In genomic region chr9:123927625-123928308, GRCh38 we compare ENCODE assay signal across 8 cellular contexts. TPM values are rescaled to one million over a fixed set of nuclear protein-coding genes. Genes with fewer than 3 reads are reported as not detected.
A peak's percentile ranks its signal among the peaks of the same experiment; 100 is the strongest.
DNase-seq lines count a peak whose midpoint lies in the region; ATAC-seq, FAIRE-seq and TF ChIP-seq lines count a peak whose summit lies in the region.

No MANE protein-coding gene starts in this region.

- no peak overlapping the region for H2BK120ac ChIP-seq in H1 (replicated peaks; ENCODE audit: low read depth, low read length)

- no peak overlapping the region for H3K14ac ChIP-seq in H1 (ENCODE audit: insufficient read length)

- no peak overlapping the region for H2AK5ac ChIP-seq in H1 (ENCODE audit: low read depth, low read length)

- 0 out of 2 replicates have a peak overlapping the region, but pooled peaks have one; percentile 5 for H3K18ac ChIP-seq in H1 (ENCODE audit: extremely low read depth, low read length)

- peaks cover 4% of the 10 kb centered on the region for H3K79me1 ChIP-seq in H1 (ENCODE audit: low read depth, low read length)

- CTCF ChIA-PET in H1 (lab: Charles Lee; ENCODE audit: partially characterized antibody): interaction anchor here (1.5 kb wide), 1 partner anchor 68 kb away, joined by 4 read pairs; no protein-coding TSS in a partner anchor

- peak overlapping the region in 1 of 4 experiments; percentile 91; a peak in 2 of 8 replicates for H3K4me3 ChIP-seq in H1 (ENCODE audit: extremely low read depth in 1 of 4, insufficient read depth in 2 of 4, low read depth in 3 of 4, low read length in 4 of 4)

- no peak for TF ChIP-seq POLR2A in H1 (IDR thresholded peaks at IDR 0.05; ENCODE audit: control extremely low read depth in 1 of 2, low read depth in 2 of 2, low read length in 2 of 2)

- no peak for TF ChIP-seq EP300 in H1 (IDR thresholded peaks at IDR 0.05; ENCODE audit: borderline replicate concordance in 1 of 2, low read depth in 2 of 2, low read length in 2 of 2)

- H2BK20ac ChIP-seq in H1 (ENCODE audit: low read length): no peak overlapping the region

- H2BK5ac ChIP-seq in H1 (ENCODE audit: low read depth, low read length): no peak overlapping the region

- no peak overlapping the region for H3K27ac ChIP-seq in H1 (ENCODE audit: low read depth, low read length)

- H4K5ac ChIP-seq in H1 (ENCODE audit: insufficient read length, low read depth, low read length): no peak overlapping the region

- peaks cover 16 to 29% (median 27%) of the 10 kb centered on the region in 4 experiments for H3K4me1 ChIP-seq in H1 (replicated peaks in 1 of 4; ENCODE audit: control insufficient read depth in 3 of 4, insufficient read depth in 4 of 4, low read length in 3 of 4)

- peak; percentile 84 for FAIRE-seq in GM18507 (lab: Jason Lieb, UNC)
- no peak for FAIRE-seq in H1 (lab: Jason Lieb, UNC)

- 93 to 100% methylated on average over 1 to 3 of the region's 3 CpGs for WGBS in H1 (ENCODE audit: extremely low coverage in 1 of 2, insufficient coverage in 1 of 2, insufficient read length in 1 of 2, insufficient replicate concordance in 2 of 2, low coverage in 1 of 2, low lambda C conversion rate in 2 of 2, missing lambda C conversion rate in 1 of 2), 2 experiments

- H4K20me1 ChIP-seq in H1 (replicated peaks in 1 of 2; ENCODE audit: control insufficient read depth in 1 of 2, insufficient read depth in 2 of 2, low read length in 2 of 2): peaks cover 5 to 6% of the 10 kb centered on the region in 2 experiments

- H3K56ac ChIP-seq in H1 (replicated peaks; ENCODE audit: insufficient read length, low read depth, low read length): no peak overlapping the region

- H3K4ac ChIP-seq in H1 (replicated peaks; ENCODE audit: insufficient read length, low read depth, low read length): no peak overlapping the region

- no peak overlapping the region for H4K91ac ChIP-seq in H1 (replicated peaks; ENCODE audit: insufficient read length, low read length)

- no peak for TF ChIP-seq CTCF in H1 (IDR thresholded peaks at IDR 0.05; ENCODE audit: control extremely low read depth in 1 of 3, insufficient read depth in 1 of 3, low read depth in 1 of 3, low read length in 3 of 3)

- no peak overlapping the region for H3K9ac ChIP-seq in H1 (replicated peaks in 1 of 4; ENCODE audit: extremely low read depth in 1 of 4, low read depth in 3 of 4, low read length in 3 of 4)

- peaks cover 5 to 56% of the 10 kb centered on the region in 2 experiments; a peak in 2 of 4 replicates for H3K79me2 ChIP-seq in H1 (ENCODE audit: control insufficient read depth in 1 of 2, insufficient read depth in 2 of 2, low read length in 2 of 2)

- H2AFZ ChIP-seq in H1 (ENCODE audit: low read length): no peak overlapping the region

- DNase-seq in GM18507 (ENCODE audit: extremely low spot score, insufficient read length, low read depth) (no peak), NCI-H69 (lab: John Stamatoyannopoulos, UW) (peak; percentile 22), H1 (ENCODE audit: low read depth in 1 of 2, low spot score in 2 of 2) (no peak), renal cortical epithelial cell (ENCODE audit: low read depth) (peak; percentile 13), NCI-H2196 treated with DMSO at 0.1 percent for 48 hours (lab: John Stamatoyannopoulos, UW; ENCODE audit: unreplicated experiment) (no peak)

- H3K23me2 ChIP-seq in H1 (ENCODE audit: low read depth, low read length): peaks cover 8% of the 10 kb centered on the region; the same call in 1 of the 2 replicates

- H3K9me3 ChIP-seq in H1 (ENCODE audit: insufficient read depth in 2 of 2, low read depth in 1 of 2, low read length in 1 of 2): 0 out of 4 replicates have a peak, but pooled peaks cover 0 to 4% of the 10 kb centered on the region in 2 experiments

- ATAC-seq in GM19397 (IDR thresholded peaks at IDR 0.05; ENCODE audit: unreplicated experiment): no peak
- ATAC-seq in GM18511 (IDR thresholded peaks at IDR 0.05; ENCODE audit: unreplicated experiment): no peak
- ATAC-seq in GM19351 (IDR thresholded peaks at IDR 0.05; ENCODE audit: unreplicated experiment): no peak

- H2BK12ac ChIP-seq in H1 (ENCODE audit: low read depth, low read length): no peak overlapping the region

- peak overlapping the region; percentile 76 to 96; a peak in 3 of 4 replicates for H3K4me2 ChIP-seq in H1 (ENCODE audit: insufficient read depth in 1 of 2, low read depth in 2 of 2, low read length in 2 of 2)

- H3K27me3 ChIP-seq in H1 (replicated peaks in 1 of 4; ENCODE audit: control insufficient read depth in 3 of 4, extremely low read depth in 1 of 4, insufficient read depth in 3 of 4, low read length in 3 of 4): no peaks in the 10 kb centered on the region

- H4K8ac ChIP-seq in H1 (ENCODE audit: extremely low read depth, insufficient read depth, low read length): no peak overlapping the region

- no peak overlapping the region for H3K23ac ChIP-seq in H1 (ENCODE audit: insufficient read length)

- no peak for TF ChIP-seq RAD21 in H1 (IDR thresholded peaks at IDR 0.05 in 1 of 2, conservative IDR thresholded peaks at IDR 0.05 in 1 of 2; ENCODE audit: low read depth in 2 of 2, low read length in 2 of 2)

- POLR2A ChIA-PET in H1 (lab: Charles Lee; ENCODE audit: partially characterized antibody): interaction anchor here (1.0 to 1.7 kb wide), 3 partner anchors 10 to 76 kb away, joined by 3 to 6 read pairs (median 5); no protein-coding TSS in a partner anchor

- H3K36me3 ChIP-seq in H1 (ENCODE audit: control insufficient read depth in 2 of 4, insufficient read depth in 4 of 4, low read length in 3 of 4): no peaks in the 10 kb centered on the region; a peak in 1 of 8 replicates

- H2BK15ac ChIP-seq in H1 (ENCODE audit: low read length): 0 out of 2 replicates have a peak overlapping the region, but pooled peaks have one; percentile 6

TF ChIP-seq in H1, 55 proteins besides CTCF, POLR2A, EP300 and RAD21:
- TF ChIP-seq SIN3A (conservative IDR thresholded peaks at IDR 0.05 in 1 of 2, IDR thresholded peaks at IDR 0.05 in 1 of 2; ENCODE audit: low read depth in 1 of 2, low read length in 2 of 2) (0 out of 4 replicates have a peak, but pooled peaks of 1 of the 2 experiments have one; percentile 64), CEBPB (IDR thresholded peaks at IDR 0.05; ENCODE audit: low read depth, low read length) (no peak; the same call in 1 of the 2 replicates)

RNA-seq across cellular contexts. Expression of gene DENND1A, which starts 2.2 kb away (rescaled TPM):
- 26.2 and 26.4 TPM in 2 replicates for total RNA-seq in H1 (2021; fragmentation: NEBNext Ultra II Directional; extraction: Animal tissue kit (Norgen Biotek cat#: 25700))
- 24.1 and 33.9 TPM in 2 replicates for polyA plus RNA-seq in H1 (2011; rRNA removed)
- 18.7 TPM for polyA plus RNA-seq in H1 (2011; cell fraction: cytosol; rRNA removed)
- 61.5 TPM for polyA plus RNA-seq in H1 (2011; cell fraction: nucleus; rRNA removed)
- polyA plus RNA-seq in H1 (2012, experiment 1 of 2): 21.8 to 25.4 TPM (median 24.1 TPM) in 4 replicates
- 18.2 TPM for polyA plus RNA-seq in H1 (2012, experiment 2 of 2)
- polyA plus RNA-seq in H1 (2013, experiment 1 of 2): 16.0 TPM
- polyA plus RNA-seq in H1 (2013, experiment 2 of 2): 16.8 TPM
- 74.1 and 91.8 TPM in 2 replicates for polyA minus RNA-seq in H1 (2011; rRNA and poly(A)+ RNA removed)
- polyA minus RNA-seq in H1 (2011; cell fraction: cytosol; rRNA and poly(A)+ RNA removed): 30.5 TPM
- 81.2 TPM for polyA minus RNA-seq in H1 (2011; cell fraction: nucleus; rRNA and poly(A)+ RNA removed)
- total RNA-seq in renal cortical epithelial cell: 10.1 and 21.5 TPM in 2 replicates

Comparison
In these comparisons a context has a peak if more than half of its experiments do, and no peak if none do; other contexts are left out.
1. DNase-seq: peak in NCI-H69 (single experiment) and renal cortical epithelial cell (single experiment); none in GM18507 (single experiment), H1 (0 of 2) and NCI-H2196 treated with DMSO at 0.1 percent for 48 hours (single experiment).